Comparison of ENCODE assay signal across 8 cellular contexts in genomic region chr22:32926600-32926999, GRCh38.
A peak's percentile ranks its signal among the peaks of the same experiment; 100 is the strongest.
DNase-seq lines count a peak whose midpoint lies in the region; ATAC-seq and TF ChIP-seq lines count a peak whose summit lies in the region.

No MANE protein-coding gene starts in this region.

- TF ChIP-seq CTCF in RWPE1 (conservative IDR thresholded peaks at IDR 0.05; ENCODE audit: low read depth) (peak; percentile 45), foreskin fibroblast (IDR thresholded peaks at IDR 0.05; ENCODE audit: low read depth, low read length) (peak; percentile 71), thoracic aorta (IDR thresholded peaks at IDR 0.05) (peak; percentile 43)

- POLR2A ChIA-PET in RWPE1 (lab: Yijun Ruan, JAX; ENCODE audit: low non-redundant PET), result no interaction called here

- H3K27ac ChIP-seq in RWPE1 (no peak overlapping the region), thoracic aorta (no peak overlapping the region)

- no peaks in the 10 kb centered on the region for H3K36me3 ChIP-seq in thoracic aorta

- CTCF ChIA-PET in RWPE1 (lab: Yijun Ruan, JAX), result no interaction called here

- peaks cover 0 to 14% of the 10 kb centered on the region in 2 donors for H3K4me1 ChIP-seq in thoracic aorta (ENCODE audit: control insufficient read depth in 1 of 2, low read depth in 2 of 2)

- ATAC-seq in thoracic aorta (ENCODE audit: insufficient number of reproducible peaks, low FRiP score, low read depth) (no peak), HG03135 (IDR thresholded peaks at IDR 0.05; ENCODE audit: unreplicated experiment) (no peak)

- H3K4me3 ChIP-seq in foreskin fibroblast (ENCODE audit: low read depth in 1 of 2, low read length in 2 of 2) (no peak overlapping the region), thoracic aorta (no peak overlapping the region)

- DNase-seq in activated CD4-positive, alpha-beta T cell treated with anti-CD3 and anti-CD28 coated beads, Interleukin-2, amount 50 U/mL, for 48 hours, result peak; percentile 2 to 5
- DNase-seq in activated CD4-positive, alpha-beta T cell treated with anti-CD3 and anti-CD28 coated beads for 4 hours, result no peak
- DNase-seq in RWPE1 (ENCODE audit: low spot score), result peak; percentile 2
- DNase-seq in foreskin fibroblast, result peak; percentile 13 to 58
- DNase-seq in thoracic aorta (ENCODE audit: low spot score), result no peak
- no peak for DNase-seq in activated naive CD4-positive, alpha-beta T cell treated with Interleukin-2 at 50 U/mL for 16 hours
- no peak for DNase-seq in NCI-H2029 treated with DMSO at 0.1 percent for 48 hours (lab: John Stamatoyannopoulos, UW)

- no peaks in the 10 kb centered on the region for H3K27me3 ChIP-seq in thoracic aorta (replicated peaks; ENCODE audit: insufficient read depth)

- no peaks in the 10 kb centered on the region for H3K9me3 ChIP-seq in thoracic aorta

Comparison
In these comparisons a context has a peak if more than half of its experiments do, and no peak if none do; other contexts are left out.
1. DNase-seq: peak in activated CD4-positive, alpha-beta T cell treated with anti-CD3 and anti-CD28 coated beads, Interleukin-2, amount 50 U/mL, for 48 hours (2 of 2), RWPE1 (single experiment) and foreskin fibroblast (2 of 2); none in activated CD4-positive, alpha-beta T cell treated with anti-CD3 and anti-CD28 coated beads for 4 hours (0 of 2), thoracic aorta (single experiment), activated naive CD4-positive, alpha-beta T cell treated with Interleukin-2 at 50 U/mL for 16 hours (single experiment) and NCI-H2029 treated with DMSO at 0.1 percent for 48 hours (single experiment).
2. Peak in every context shown above with its lines, with median percentiles within 50 percentile points of each other: CTCF ChIP-seq.